Comparison of ENCODE assay signal across 1 cellular context in genomic region chr4:180550106-180550505, GRCh38.
TF ChIP-seq lines count a peak whose summit lies in the region.

No MANE protein-coding gene starts in this region.

TF ChIP-seq in HCT116, 20 proteins besides CTCF, POLR2A, EP300 and RAD21:
- TF ChIP-seq CBX3 (IDR thresholded peaks at IDR 0.05; ENCODE audit: low read depth) (no peak), EGR1 (IDR thresholded peaks at IDR 0.05; ENCODE audit: low read depth) (no peak), ELF1 (IDR thresholded peaks at IDR 0.05; ENCODE audit: borderline replicate concordance, low read depth) (no peak), ZFX (IDR thresholded peaks at IDR 0.05) (no peak), MAX (IDR thresholded peaks at IDR 0.05) (no peak), EZH2 (IDR thresholded peaks at IDR 0.05) (no peak), FOSL1 (IDR thresholded peaks at IDR 0.05; ENCODE audit: low read depth) (no peak), SP1 (IDR thresholded peaks at IDR 0.05; ENCODE audit: low read depth) (no peak), CEBPB (IDR thresholded peaks at IDR 0.05; ENCODE audit: low read depth) (no peak), SIN3A (IDR thresholded peaks at IDR 0.05; ENCODE audit: low read depth) (no peak), REST (IDR thresholded peaks at IDR 0.05; ENCODE audit: low read depth) (no peak), YY1 (IDR thresholded peaks at IDR 0.05; ENCODE audit: extremely low read depth, insufficient replicate concordance, low read depth, low read length) (no peak), ZNF274 (IDR thresholded peaks at IDR 0.05; ENCODE audit: low read depth, low read length) (no peak)
